ENCODE assay signal across 28 cellular contexts in genomic region chr1:162736184-162736583, GRCh38. TPM values are rescaled to one million over a fixed set of nuclear protein-coding genes. Genes with fewer than 3 reads are reported as not detected.
DNase-seq lines count a peak whose midpoint lies in the region; ATAC-seq, FAIRE-seq and TF ChIP-seq lines count a peak whose summit lies in the region.
"Had no signal": no experiment of that assay in that cellular context is flagged by ENCODE, and none has a peak within 500 bp of the region (broad histone marks: within the 10 kb centered on the region; RNA-seq: fewer than 3 reads in every experiment).

No MANE protein-coding gene starts in this region.

- H3K27me3 ChIP-seq in muscle layer of duodenum (ENCODE audit: low read depth, low read length) (no peaks in the 10 kb centered on the region), transverse colon (no peaks in the 10 kb centered on the region)
- H3K27me3 ChIP-seq: BE2C, SJCRH30 had no signal

- H3K36me3 ChIP-seq in muscle layer of duodenum (ENCODE audit: control insufficient read depth in 1 of 2, insufficient read depth in 2 of 2, low read length in 2 of 2) (no peaks in the 10 kb centered on the region), transverse colon (no peaks in the 10 kb centered on the region)
- H3K36me3 ChIP-seq: SJCRH30 had no signal

- TF ChIP-seq CTCF in transverse colon (IDR thresholded peaks at IDR 0.05): no peak

- TF ChIP-seq POLR2A in GM12891 (IDR thresholded peaks at IDR 0.05; ENCODE audit: low read depth, low read length) (no peak), transverse colon (IDR thresholded peaks at IDR 0.05) (no peak)

- H3K27ac ChIP-seq in muscle layer of duodenum (ENCODE audit: low read length): peak overlapping the region; percentile 14
- peak overlapping the region in 3 of 4 donors; percentile 5 to 34 (median 18) for H3K27ac ChIP-seq in transverse colon
- H3K27ac ChIP-seq: 22Rv1, PC-9, SJCRH30 had no signal

- H3K4me1 ChIP-seq in muscle layer of duodenum (ENCODE audit: control insufficient read depth in 1 of 2, insufficient read depth in 2 of 2, low read length in 2 of 2): peaks cover 9 to 23% of the 10 kb centered on the region in 2 donors
- H3K4me1 ChIP-seq in transverse colon: peaks cover 4 to 62% (median 20%) of the 10 kb centered on the region in 4 donors
- H3K4me1 ChIP-seq: BE2C, SJCRH30 had no signal

- in situ Hi-C loops in transverse colon (cut with MboI; ENCODE audit: low pct_ligation_motif_present in 1 of 4, low pct_unique_long_range_greater_than_20kb in 1 of 4, low sequenced_read_pairs in 3 of 4): no loop called here

- no peak for DNase-seq in GM12891 (ENCODE audit: insufficient read length, low spot score)
- DNase-seq in transverse colon: no peak
- DNase-seq in GOT3 (lab: John Stamatoyannopoulos, UW): no peak
- DNase-seq in stimulated activated CD4-positive, alpha-beta T cell treated with anti-CD3 and anti-CD28 coated beads, Interleukin-2, amount 100 ng/mL, for 48 hours: no peak
- DNase-seq: BE2C; CD8-positive, alpha-beta memory T cell; DMS 273 treated with DMSO at 0.1 percent for 48 hours; DMS79; EL; GDM1; HCEC 1CT; Karpas-422; NCI-H1092; NCI-H1417 treated with DMSO at 0.1 percent for 48 hours; NCI-H187; NCI-H446; NCI-H524 treated with DMSO at 0.1 percent for 48 hours; NCI-H774; PC-9; SJCRH30 had no signal

- intact Hi-C loops in transverse colon (cut with DNase I; ENCODE audit: low total_unique reads): no loop called here

- no peak overlapping the region for H3K4me3 ChIP-seq in muscle layer of duodenum (ENCODE audit: low read depth in 1 of 2, low read length in 2 of 2)
- no peak overlapping the region for H3K4me3 ChIP-seq in transverse colon
- H3K4me3 ChIP-seq: PC-9, SJCRH30 had no signal

- TF ChIP-seq EP300 in transverse colon (IDR thresholded peaks at IDR 0.05; ENCODE audit: low read depth): no peak

- ATAC-seq in HG03432 (IDR thresholded peaks at IDR 0.05; ENCODE audit: unreplicated experiment) (peak; percentile 4), HG03045 (IDR thresholded peaks at IDR 0.05; ENCODE audit: unreplicated experiment) (no peak)
- ATAC-seq: HepG2, Right ventricle myocardium inferior, SK-N-SH treated with all-trans-retinoic acid at 6 μM for 48 hours had no signal

- peak; percentile 71 for FAIRE-seq in GM12891 (lab: Jason Lieb, UNC)
- FAIRE-seq: H1, HepG2 had no signal

- no peaks in the 10 kb centered on the region for H3K9me3 ChIP-seq in muscle layer of duodenum (ENCODE audit: control insufficient read depth in 1 of 2, low read length in 2 of 2)
- no peaks in the 10 kb centered on the region for H3K9me3 ChIP-seq in transverse colon
- H3K9me3 ChIP-seq: BE2C, SJCRH30 had no signal

- WGBS in transverse colon (ENCODE audit: low coverage in 1 of 2), 2 donors: 86% methylated on average over 3 of the region's 3 CpGs; no CpG with 5 or more reads in 1 of the 2 donors

TF ChIP-seq in GM12891, 5 proteins besides CTCF, POLR2A, EP300 and RAD21:
- no peak for TF ChIP-seq TAF1 (IDR thresholded peaks at IDR 0.05; ENCODE audit: low read depth, low read length)
- TF ChIP-seq PAX5 (IDR thresholded peaks at IDR 0.05; ENCODE audit: insufficient read depth, low read length, severe bottlenecking): no peak
- no peak for TF ChIP-seq SPI1 (IDR thresholded peaks at IDR 0.05; ENCODE audit: low read depth, low read length)
- no peak for TF ChIP-seq POLR2AphosphoS5 (IDR thresholded peaks at IDR 0.05; ENCODE audit: low read depth, low read length)
- TF ChIP-seq POU2F2 (IDR thresholded peaks at IDR 0.05; ENCODE audit: low read depth, low read length): no peak

RNA-seq across cellular contexts. Expression of gene HSD17B7, which starts 54.3 kb away (rescaled TPM):
- 15.8 TPM for polyA plus RNA-seq in GM12891 (2012; ENCODE audit: low read depth, missing spikeins)
- total RNA-seq in transverse colon: 100 to 1,000 TPM in 1 of 4 donors, 10 to 100 TPM in 3; 13.1 to 129 (median 17.5) TPM
